Comparison of ENCODE assay signal across 8 cellular contexts in the genomic region with DNA sequence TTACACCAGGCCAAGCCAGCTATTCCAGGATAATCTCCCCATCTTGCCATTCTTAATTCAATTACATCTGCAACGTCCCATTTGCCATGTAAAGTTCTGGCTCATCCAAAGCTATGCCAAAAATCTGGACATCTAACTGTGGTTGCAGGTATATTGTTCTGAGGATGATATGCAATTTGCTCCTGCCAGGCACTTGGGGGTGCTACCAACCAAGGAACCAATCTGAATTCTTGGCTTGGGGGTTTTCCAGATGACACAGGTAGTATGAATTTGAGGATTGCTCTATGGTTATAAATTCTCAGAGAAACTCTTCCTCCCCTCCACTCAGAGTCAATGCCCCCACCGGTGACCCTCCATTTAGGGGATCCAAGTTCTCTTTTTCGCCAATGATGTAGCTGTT. TPM values are rescaled to one million over a fixed set of nuclear protein-coding genes. Genes with fewer than 3 reads are reported as not detected.
DNase-seq lines count a peak whose midpoint lies in the region; ATAC-seq and TF ChIP-seq lines count a peak whose summit lies in the region.

No MANE protein-coding gene starts in this region.

- ATAC-seq in mucosa of descending colon = peak; percentile 26

- H3K36me3 ChIP-seq in mucosa of descending colon (ENCODE audit: low read depth) = no peaks in the 10 kb centered on the region
- H3K36me3 ChIP-seq in H7 (replicated peaks; ENCODE audit: control insufficient read depth, insufficient read depth, low read length) = no peaks in the 10 kb centered on the region

- intact Hi-C loops in mucosa of descending colon (cut with DNase I, micrococcal nuclease) = loop anchor here in 1 of 2 donors (10.0 kb wide), 1 partner anchor 432 kb away; no protein-coding TSS in a partner anchor

- no peak overlapping the region for H3K4me3 ChIP-seq in astrocyte of the cerebellum (ENCODE audit: low read depth, low read length)
- H3K4me3 ChIP-seq in mucosa of descending colon = no peak overlapping the region
- H3K4me3 ChIP-seq in H7 (ENCODE audit: insufficient read depth, low read depth, low read length) = no peak overlapping the region

- no peaks in the 10 kb centered on the region; the same call in 1 of the 2 replicates for H3K27me3 ChIP-seq in H7 (ENCODE audit: control insufficient read depth, insufficient read depth, low read length)

- no peaks in the 10 kb centered on the region for H3K9me3 ChIP-seq in mucosa of descending colon

- in situ Hi-C loops in astrocyte of the cerebellum (cut with HindIII; ENCODE audit: low sequenced_read_pairs) = no loop called here

- peak; percentile 72 for DNase-seq in NCI-H82 (lab: John Stamatoyannopoulos, UW)
- no peak for DNase-seq in NCI-H82 treated with DMSO at 0.1 percent for 48 hours (lab: John Stamatoyannopoulos, UW; ENCODE audit: unreplicated experiment)
- DNase-seq in NCI-H69 (lab: John Stamatoyannopoulos, UW) = peak; percentile 27
- peak; percentile 11 for DNase-seq in astrocyte of the cerebellum (ENCODE audit: low read depth)
- peak in 1 of 3 donors; percentile 18 for DNase-seq in mucosa of descending colon
- no peak for DNase-seq in GM19238 (ENCODE audit: insufficient read length, low spot score)
- no peak for DNase-seq in mucosa of gallbladder (ENCODE audit: low spot score)
- no peak for DNase-seq in H7

- TF ChIP-seq CTCF in astrocyte of the cerebellum (IDR thresholded peaks at IDR 0.05; ENCODE audit: low read depth, low read length, missing control alignments) (peak; percentile 54), mucosa of descending colon (IDR thresholded peaks at IDR 0.05) (no peak)

- no peaks in the 10 kb centered on the region for H3K4me1 ChIP-seq in mucosa of descending colon (ENCODE audit: low read depth)

RNA-seq across cellular contexts. Expression of a gene that starts 33.0 kb away (rescaled TPM):
- 100 to 1,000 TPM in 2 of 3 donors, 10 to 100 TPM in 1; 49.2 to 141 (median 106) TPM for total RNA-seq in mucosa of descending colon
- 62.9 TPM for total RNA-seq in mucosa of gallbladder
- 0.14 and 0.18 TPM in 2 replicates for total RNA-seq in H7 (2014; rRNA removed; shearing (Covaris generic))

Comparison
In these comparisons a context has a peak if more than half of its experiments do, and no peak if none do; other contexts are left out.
1. DNase-seq: peak in NCI-H82 (single experiment), NCI-H69 (single experiment) and astrocyte of the cerebellum (single experiment); none in NCI-H82 treated with DMSO at 0.1 percent for 48 hours (single experiment), GM19238 (single experiment), mucosa of gallbladder (single experiment) and H7 (single experiment).
2. RNA of a gene that starts 33.0 kb away (total RNA-seq): 49.2 to 141 TPM in mucosa of descending colon and 62.9 TPM in mucosa of gallbladder (single experiment); 0.14 to 0.18 TPM in H7; every median in the first group is over 10 times any median in the second.